1 cellular context compared by ENCODE assay signal in genomic region chr3:197466586-197467399, GRCh38.
A peak's percentile ranks its signal among the peaks of the same experiment; 100 is the strongest.
TF ChIP-seq lines count a peak whose summit lies in the region.

No MANE protein-coding gene starts in this region.

TF ChIP-seq in K562, 482 proteins besides CTCF, POLR2A, EP300 and RAD21 (continued from another document):
- TF ChIP-seq FOXA1 (IDR thresholded peaks at IDR 0.05; ENCODE audit: borderline replicate concordance): no peak
- TF ChIP-seq RERE (CRISPR knock-in tag; IDR thresholded peaks at IDR 0.05; ENCODE audit: borderline replicate concordance): no peak
- TF ChIP-seq PHF21A (IDR thresholded peaks at IDR 0.05; ENCODE audit: borderline replicate concordance, low read depth): peak; percentile 36; the same call in 1 of the 2 replicates
- peak; percentile 24; the same call in 1 of the 2 replicates for TF ChIP-seq TCF3 (CRISPR knock-in tag; IDR thresholded peaks at IDR 0.05)
